Comparison of ENCODE assay signal across 1 cellular context in genomic region chr1:12525311-12526181, GRCh38.
TF ChIP-seq lines count a peak whose summit lies in the region.

No MANE protein-coding gene starts in this region.

TF ChIP-seq in HepG2, 621 proteins besides CTCF, POLR2A, EP300 and RAD21 (continued from another document):
- no peak for TF ChIP-seq BCLAF1 (IDR thresholded peaks at IDR 0.05)
- TF ChIP-seq FOXO1 (CRISPR knock-in tag; IDR thresholded peaks at IDR 0.05) = no peak; the same call in 1 of the 2 replicates
- TF ChIP-seq, protein P1, sequence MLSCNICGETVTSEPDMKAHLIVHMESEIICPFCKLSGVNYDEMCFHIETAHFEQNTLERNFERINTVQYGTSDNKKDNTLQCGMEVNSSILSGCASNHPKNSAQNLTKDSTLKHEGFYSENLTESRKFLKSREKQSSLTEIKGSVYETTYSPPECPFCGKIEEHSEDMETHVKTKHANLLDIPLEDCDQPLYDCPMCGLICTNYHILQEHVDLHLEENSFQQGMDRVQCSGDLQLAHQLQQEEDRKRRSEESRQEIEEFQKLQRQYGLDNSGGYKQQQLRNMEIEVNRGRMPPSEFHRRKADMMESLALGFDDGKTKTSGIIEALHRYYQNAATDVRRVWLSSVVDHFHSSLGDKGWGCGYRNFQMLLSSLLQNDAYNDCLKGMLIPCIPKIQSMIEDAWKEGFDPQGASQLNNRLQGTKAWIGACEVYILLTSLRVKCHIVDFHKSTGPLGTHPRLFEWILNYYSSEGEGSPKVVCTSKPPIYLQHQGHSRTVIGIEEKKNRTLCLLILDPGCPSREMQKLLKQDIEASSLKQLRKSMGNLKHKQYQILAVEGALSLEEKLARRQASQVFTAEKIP (CRISPR knock-in tag; IDR thresholded peaks at IDR 0.05; ENCODE audit: borderline replicate concordance) = no peak
- TF ChIP-seq ZNF792 (CRISPR knock-in tag; IDR thresholded peaks at IDR 0.05) = no peak
- no peak for TF ChIP-seq SSRP1 (CRISPR knock-in tag; IDR thresholded peaks at IDR 0.05)
- TF ChIP-seq ZFYVE20 (CRISPR knock-in tag; IDR thresholded peaks at IDR 0.05; ENCODE audit: borderline replicate concordance, low read depth) = no peak
- TF ChIP-seq ZNF557 (CRISPR knock-in tag; IDR thresholded peaks at IDR 0.05) = 0 out of 2 replicates have a peak, but pooled peaks have one; percentile 8
- no peak for TF ChIP-seq ZMYM2 (CRISPR knock-in tag; IDR thresholded peaks at IDR 0.05)
- TF ChIP-seq ZNF362 (CRISPR knock-in tag; IDR thresholded peaks at IDR 0.05; ENCODE audit: borderline replicate concordance) = no peak; the same call in 1 of the 2 replicates
- peak; percentile 94; the same call in 1 of the 2 replicates for TF ChIP-seq THRA (CRISPR knock-in tag; IDR thresholded peaks at IDR 0.05; ENCODE audit: borderline replicate concordance)
- TF ChIP-seq ZNF704 (CRISPR knock-in tag; IDR thresholded peaks at IDR 0.05; ENCODE audit: borderline replicate concordance) = no peak
- TF ChIP-seq, protein P2, sequence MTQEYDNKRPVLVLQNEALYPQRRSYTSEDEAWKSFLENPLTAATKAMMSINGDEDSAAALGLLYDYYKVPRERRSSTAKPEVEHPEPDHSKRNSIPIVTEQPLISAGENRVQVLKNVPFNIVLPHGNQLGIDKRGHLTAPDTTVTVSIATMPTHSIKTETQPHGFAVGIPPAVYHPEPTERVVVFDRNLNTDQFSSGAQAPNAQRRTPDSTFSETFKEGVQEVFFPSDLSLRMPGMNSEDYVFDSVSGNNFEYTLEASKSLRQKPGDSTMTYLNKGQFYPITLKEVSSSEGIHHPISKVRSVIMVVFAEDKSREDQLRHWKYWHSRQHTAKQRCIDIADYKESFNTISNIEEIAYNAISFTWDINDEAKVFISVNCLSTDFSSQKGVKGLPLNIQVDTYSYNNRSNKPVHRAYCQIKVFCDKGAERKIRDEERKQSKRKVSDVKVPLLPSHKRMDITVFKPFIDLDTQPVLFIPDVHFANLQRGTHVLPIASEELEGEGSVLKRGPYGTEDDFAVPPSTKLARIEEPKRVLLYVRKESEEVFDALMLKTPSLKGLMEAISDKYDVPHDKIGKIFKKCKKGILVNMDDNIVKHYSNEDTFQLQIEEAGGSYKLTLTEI (CRISPR knock-in tag; conservative IDR thresholded peaks at IDR 0.05) = no peak
- TF ChIP-seq, protein P3, sequence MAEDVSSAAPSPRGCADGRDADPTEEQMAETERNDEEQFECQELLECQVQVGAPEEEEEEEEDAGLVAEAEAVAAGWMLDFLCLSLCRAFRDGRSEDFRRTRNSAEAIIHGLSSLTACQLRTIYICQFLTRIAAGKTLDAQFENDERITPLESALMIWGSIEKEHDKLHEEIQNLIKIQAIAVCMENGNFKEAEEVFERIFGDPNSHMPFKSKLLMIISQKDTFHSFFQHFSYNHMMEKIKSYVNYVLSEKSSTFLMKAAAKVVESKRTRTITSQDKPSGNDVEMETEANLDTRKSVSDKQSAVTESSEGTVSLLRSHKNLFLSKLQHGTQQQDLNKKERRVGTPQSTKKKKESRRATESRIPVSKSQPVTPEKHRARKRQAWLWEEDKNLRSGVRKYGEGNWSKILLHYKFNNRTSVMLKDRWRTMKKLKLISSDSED (CRISPR knock-in tag; IDR thresholded peaks at IDR 0.05) = no peak
- TF ChIP-seq, protein P4, sequence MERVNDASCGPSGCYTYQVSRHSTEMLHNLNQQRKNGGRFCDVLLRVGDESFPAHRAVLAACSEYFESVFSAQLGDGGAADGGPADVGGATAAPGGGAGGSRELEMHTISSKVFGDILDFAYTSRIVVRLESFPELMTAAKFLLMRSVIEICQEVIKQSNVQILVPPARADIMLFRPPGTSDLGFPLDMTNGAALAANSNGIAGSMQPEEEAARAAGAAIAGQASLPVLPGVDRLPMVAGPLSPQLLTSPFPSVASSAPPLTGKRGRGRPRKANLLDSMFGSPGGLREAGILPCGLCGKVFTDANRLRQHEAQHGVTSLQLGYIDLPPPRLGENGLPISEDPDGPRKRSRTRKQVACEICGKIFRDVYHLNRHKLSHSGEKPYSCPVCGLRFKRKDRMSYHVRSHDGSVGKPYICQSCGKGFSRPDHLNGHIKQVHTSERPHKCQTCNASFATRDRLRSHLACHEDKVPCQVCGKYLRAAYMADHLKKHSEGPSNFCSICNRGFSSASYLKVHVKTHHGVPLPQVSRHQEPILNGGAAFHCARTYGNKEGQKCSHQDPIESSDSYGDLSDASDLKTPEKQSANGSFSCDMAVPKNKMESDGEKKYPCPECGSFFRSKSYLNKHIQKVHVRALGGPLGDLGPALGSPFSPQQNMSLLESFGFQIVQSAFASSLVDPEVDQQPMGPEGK (CRISPR knock-in tag; IDR thresholded peaks at IDR 0.05) = peak; percentile 92
- TF ChIP-seq POLR2AphosphoS2 (IDR thresholded peaks at IDR 0.05; ENCODE audit: low read depth, low read length) = no peak
- TF ChIP-seq NR2C2 (CRISPR knock-in tag; IDR thresholded peaks at IDR 0.05; ENCODE audit: borderline replicate concordance) = peak; percentile 84
- TF ChIP-seq MXD4 (CRISPR knock-in tag; IDR thresholded peaks at IDR 0.05) = 0 out of 2 replicates have a peak, but pooled peaks have one; percentile 25
- TF ChIP-seq SETDB1 (CRISPR knock-in tag; IDR thresholded peaks at IDR 0.05; ENCODE audit: borderline replicate concordance) = no peak
- no peak for TF ChIP-seq ARHGAP35 (CRISPR knock-in tag; IDR thresholded peaks at IDR 0.05; ENCODE audit: borderline replicate concordance)
- no peak for TF ChIP-seq PAX8 (CRISPR knock-in tag; IDR thresholded peaks at IDR 0.05; ENCODE audit: borderline replicate concordance)
